ENCODE assay signal across 9 cellular contexts in the genomic region with DNA sequence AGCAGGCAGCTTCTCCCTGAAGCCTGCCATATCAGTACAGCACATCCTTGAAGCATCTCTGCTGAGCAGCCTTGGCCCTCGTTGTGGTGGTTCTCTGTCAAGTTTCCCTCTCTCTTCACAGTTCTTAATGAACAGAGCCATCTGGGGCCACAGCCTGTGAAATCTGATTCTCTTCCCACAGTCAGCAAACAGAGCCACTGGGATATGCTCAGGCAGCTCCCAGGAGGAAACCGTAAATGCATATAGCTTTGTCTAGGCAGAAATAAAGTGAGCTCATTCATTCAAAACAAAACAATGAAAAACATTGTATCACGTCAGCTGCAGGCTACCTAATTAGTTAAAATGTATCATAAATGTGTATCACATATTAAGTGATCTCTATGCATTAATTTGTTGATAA.
DNase-seq lines count a peak whose midpoint lies in the region; ATAC-seq, FAIRE-seq and TF ChIP-seq lines count a peak whose summit lies in the region.
"Had no signal": no experiment of that assay in that cellular context is flagged by ENCODE, and none has a peak within 500 bp of the region (broad histone marks: within the 10 kb centered on the region; RNA-seq: fewer than 3 reads in every experiment).

No MANE protein-coding gene starts in this region.

- no peak for FAIRE-seq in H1 (lab: Jason Lieb, UNC)

- H3K23ac ChIP-seq in H9 (ENCODE audit: insufficient read length, low read depth, low read length) (no peak overlapping the region), H1 (ENCODE audit: insufficient read length) (no peak overlapping the region)

- peaks cover 6 to 7% of the 10 kb centered on the region in 2 experiments; a peak in 3 of 5 replicates for H3K9me3 Mint-ChIP-seq in H9
- H3K9me3 Mint-ChIP-seq in natural killer cell = peaks cover 0 to 5% of the 10 kb centered on the region in 2 donors

- peaks cover 31 to 38% of the 10 kb centered on the region in 2 experiments for H3K4me1 Mint-ChIP-seq in H9
- no peaks in the 10 kb centered on the region for H3K4me1 Mint-ChIP-seq in natural killer cell
- H3K4me1 Mint-ChIP-seq: activated CD4-positive, alpha-beta T cell treated with anti-CD3 and anti-CD28 coated beads for 36 hours had no signal

- H2BK12ac ChIP-seq in H9 (ENCODE audit: insufficient read length, low read depth, low read length) (no peak overlapping the region), H1 (ENCODE audit: low read depth, low read length) (no peak overlapping the region)

- H4K91ac ChIP-seq in H9 (ENCODE audit: insufficient read length, low read depth, low read length) (no peak overlapping the region), H1 (replicated peaks; ENCODE audit: insufficient read length, low read length) (no peak overlapping the region)

- CTCF ChIA-PET in H1 (lab: Charles Lee; ENCODE audit: partially characterized antibody) = interaction anchor here (0.6 to 1.4 kb wide), 5 partner anchors 15 to 644 kb away, joined by 3 to 4 read pairs (median 3); no protein-coding TSS in a partner anchor

- H4K8ac ChIP-seq in H9 (replicated peaks; ENCODE audit: insufficient read length, low read depth, low read length) (no peak overlapping the region), H1 (ENCODE audit: extremely low read depth, insufficient read depth, low read length) (no peak overlapping the region)

- TF ChIP-seq RAD21 in H1 (IDR thresholded peaks at IDR 0.05 in 1 of 2, conservative IDR thresholded peaks at IDR 0.05 in 1 of 2; ENCODE audit: low read depth in 2 of 2, low read length in 2 of 2) = no peak

- H2AFZ ChIP-seq in H9 (ENCODE audit: low read length) = no peak overlapping the region
- H2AFZ ChIP-seq in H1 (ENCODE audit: low read length) = no peak overlapping the region

- H3K4me2 ChIP-seq in H9 (ENCODE audit: insufficient read depth, insufficient read length, low read length) (no peak overlapping the region), H1 (ENCODE audit: insufficient read depth in 1 of 2, low read depth in 2 of 2, low read length in 2 of 2) (no peak overlapping the region; a peak in 1 of 4 replicates)

- no peak for ATAC-seq in natural killer cell
- no peak for ATAC-seq in GM18858 (IDR thresholded peaks at IDR 0.05; ENCODE audit: unreplicated experiment)
- ATAC-seq: activated CD4-positive, alpha-beta T cell treated with anti-CD3 and anti-CD28 coated beads for 36 hours had no signal

- intact Hi-C loops in natural killer cell (cut with micrococcal nuclease) = no loop called here

- H3K36me3 Mint-ChIP-seq in H9 (ENCODE audit: insufficient read depth in 1 of 3, low read depth in 3 of 3) (peaks cover 5 to 8% (median 6%) of the 10 kb centered on the region in 3 experiments; a peak in 5 of 7 replicates), natural killer cell (no peaks in the 10 kb centered on the region)

- no peak overlapping the region for H3K14ac ChIP-seq in H9 (ENCODE audit: insufficient read depth, low read length)
- H3K14ac ChIP-seq in H1 (ENCODE audit: insufficient read length) = no peak overlapping the region

- no peak for TF ChIP-seq POLR2A in H1 (IDR thresholded peaks at IDR 0.05; ENCODE audit: control extremely low read depth in 1 of 2, low read depth in 2 of 2, low read length in 2 of 2)

- H2AK5ac ChIP-seq in H9 (ENCODE audit: insufficient read length, low read length) (no peak overlapping the region), H1 (ENCODE audit: low read depth, low read length) (no peak overlapping the region)

- H3K27me3 ChIP-seq in H9 (ENCODE audit: insufficient read depth, low read length) (no peaks in the 10 kb centered on the region), H1 (replicated peaks in 1 of 4; ENCODE audit: control insufficient read depth in 3 of 4, extremely low read depth in 1 of 4, insufficient read depth in 3 of 4, low read length in 3 of 4) (no peaks in the 10 kb centered on the region)

- no peak overlapping the region for H3K9ac ChIP-seq in H9 (ENCODE audit: extremely low read depth, insufficient read length, low read length)
- no peak overlapping the region; a peak in 2 of 7 replicates for H3K9ac ChIP-seq in H1 (replicated peaks in 1 of 4; ENCODE audit: extremely low read depth in 1 of 4, low read depth in 3 of 4, low read length in 3 of 4)

- no peaks in the 10 kb centered on the region for H3K23me2 ChIP-seq in H9 (ENCODE audit: insufficient read length, low read depth, low read length, poor library complexity, severe bottlenecking)
- no peaks in the 10 kb centered on the region; the same call in 1 of the 2 replicates for H3K23me2 ChIP-seq in H1 (ENCODE audit: low read depth, low read length)

- H4K5ac ChIP-seq in H9 (ENCODE audit: insufficient read length, low read depth, low read length) = no peak overlapping the region
- no peak overlapping the region for H4K5ac ChIP-seq in H1 (ENCODE audit: insufficient read length, low read depth, low read length)

- H3K9me3 ChIP-seq in H9 (ENCODE audit: control insufficient read depth, low read depth, low read length) (peaks cover 5% of the 10 kb centered on the region), H1 (ENCODE audit: insufficient read depth in 2 of 2, low read depth in 1 of 2, low read length in 1 of 2) (peaks cover 0 to 2% of the 10 kb centered on the region in 2 experiments; a peak in 1 of 4 replicates)

- no peaks in the 10 kb centered on the region for H3K79me1 ChIP-seq in H9 (ENCODE audit: insufficient read depth, low read depth, low read length, poor library complexity, severe bottlenecking)
- H3K79me1 ChIP-seq in H1 (ENCODE audit: low read depth, low read length) = no peaks in the 10 kb centered on the region

- no peak overlapping the region for H3T11ph ChIP-seq in H9 (ENCODE audit: low read length)

- H3K27me3 Mint-ChIP-seq in H9 (ENCODE audit: low read depth) (no peaks in the 10 kb centered on the region), natural killer cell (ENCODE audit: low read depth in 2 of 2) (peaks cover 12 to 31% of the 10 kb centered on the region in 2 donors)

- no peak overlapping the region for H2BK5ac ChIP-seq in H9 (ENCODE audit: insufficient read length, low read length)
- peak overlapping the region; percentile 29; the same call in 1 of the 2 replicates for H2BK5ac ChIP-seq in H1 (ENCODE audit: low read depth, low read length)

- TF ChIP-seq EP300 in H1 (IDR thresholded peaks at IDR 0.05; ENCODE audit: borderline replicate concordance in 1 of 2, low read depth in 2 of 2, low read length in 2 of 2) = no peak

- H3K4me1 ChIP-seq in H9 (ENCODE audit: insufficient read depth, low read length) (peaks cover 4% of the 10 kb centered on the region; the same call in 1 of the 2 replicates), H1 (replicated peaks in 1 of 4; ENCODE audit: control insufficient read depth in 3 of 4, insufficient read depth in 4 of 4, low read length in 3 of 4) (peaks cover 0 to 13% (median 8%) of the 10 kb centered on the region in 4 experiments; a peak in 4 of 7 replicates)

- no peak overlapping the region for H2BK120ac ChIP-seq in H9 (ENCODE audit: low read depth, low read length, poor library complexity, severe bottlenecking)
- H2BK120ac ChIP-seq in H1 (replicated peaks; ENCODE audit: low read depth, low read length) = peak overlapping the region; percentile 76

- no peaks in the 10 kb centered on the region for H3K36me3 ChIP-seq in H1 (ENCODE audit: control insufficient read depth in 2 of 4, insufficient read depth in 4 of 4, low read length in 3 of 4)

- no peak overlapping the region for H3K4ac ChIP-seq in H9 (ENCODE audit: low read depth, low read length)
- H3K4ac ChIP-seq in H1 (replicated peaks; ENCODE audit: insufficient read length, low read depth, low read length) = no peak overlapping the region

- H2BK20ac ChIP-seq in H9 (ENCODE audit: low read depth, low read length, poor library complexity, severe bottlenecking) (no peak overlapping the region), H1 (ENCODE audit: low read length) (peak overlapping the region; percentile 4; the same call in 1 of the 2 replicates)

- DNase-seq in H9 (peak; percentile 50), NCI-H2107 (lab: John Stamatoyannopoulos, UW) (peak; percentile 31), H1 (ENCODE audit: low read depth in 1 of 2, low spot score in 2 of 2) (no peak), non-pigmented ciliary epithelial cell (ENCODE audit: low read depth) (peak; percentile 64), UCSD-AML1 (lab: John Stamatoyannopoulos, UW; ENCODE audit: unreplicated experiment) (no peak), MV-4-11 (lab: John Stamatoyannopoulos, UW) (no peak), natural killer cell (no peak)
- DNase-seq: activated CD4-positive, alpha-beta T cell treated with anti-CD3 and anti-CD28 coated beads for 36 hours had no signal

- no CpG with 5 or more reads among the region's 3 CpGs for WGBS in H9 (ENCODE audit: extremely low coverage, insufficient read length, low lambda C conversion rate)
- 56% methylated on average over 3 of the region's 3 CpGs; no CpG with 5 or more reads in 1 of the 2 experiments for WGBS in H1 (ENCODE audit: extremely low coverage in 1 of 2, insufficient coverage in 1 of 2, insufficient read length in 1 of 2, insufficient replicate concordance in 2 of 2, low coverage in 1 of 2, low lambda C conversion rate in 2 of 2, missing lambda C conversion rate in 1 of 2), 2 experiments

- no peak overlapping the region for H3K18ac ChIP-seq in H9 (ENCODE audit: insufficient read length, low read depth, low read length)
- 0 out of 2 replicates have a peak overlapping the region, but pooled peaks have one; percentile 1 for H3K18ac ChIP-seq in H1 (ENCODE audit: extremely low read depth, low read length)

- H3K79me2 ChIP-seq in H9 (ENCODE audit: insufficient read depth, low read length) = no peaks in the 10 kb centered on the region
- H3K79me2 ChIP-seq in H1 (ENCODE audit: control insufficient read depth in 1 of 2, insufficient read depth in 2 of 2, low read length in 2 of 2) = no peaks in the 10 kb centered on the region

- H2BK15ac ChIP-seq in H9 (ENCODE audit: low read depth, low read length) = no peak overlapping the region
- no peak overlapping the region for H2BK15ac ChIP-seq in H1 (ENCODE audit: low read length)

- H3K56ac ChIP-seq in H9 (ENCODE audit: insufficient read length, low read depth, low read length) (no peak overlapping the region), H1 (replicated peaks; ENCODE audit: insufficient read length, low read depth, low read length) (no peak overlapping the region)

- H3K27ac Mint-ChIP-seq in H9 = peak overlapping the region; percentile 48 to 85 (median 60); a peak in 6 of 7 replicates
- no peak overlapping the region for H3K27ac Mint-ChIP-seq in natural killer cell
- H3K27ac Mint-ChIP-seq: activated CD4-positive, alpha-beta T cell treated with anti-CD3 and anti-CD28 coated beads for 36 hours had no signal

- no peak for TF ChIP-seq CTCF in H9 (conservative IDR thresholded peaks at IDR 0.05)
- TF ChIP-seq CTCF in H1 (IDR thresholded peaks at IDR 0.05; ENCODE audit: control extremely low read depth in 1 of 3, insufficient read depth in 1 of 3, low read depth in 1 of 3, low read length in 3 of 3) = no peak
- TF ChIP-seq CTCF in natural killer cell (IDR thresholded peaks at IDR 0.05) = no peak

- H3K27ac ChIP-seq in H9 (ENCODE audit: insufficient read length, low read depth, low read length) (no peak overlapping the region), H1 (ENCODE audit: low read depth, low read length) (0 out of 2 replicates have a peak overlapping the region, but pooled peaks have one; percentile 8)

- POLR2A ChIA-PET in H1 (lab: Charles Lee; ENCODE audit: partially characterized antibody) = no interaction called here

- H3K4me3 ChIP-seq in H1 (ENCODE audit: extremely low read depth in 1 of 4, insufficient read depth in 2 of 4, low read depth in 3 of 4, low read length in 4 of 4) = no peak overlapping the region

- H4K20me1 ChIP-seq in H9 (ENCODE audit: control insufficient read depth, insufficient read depth, insufficient read length) = no peaks in the 10 kb centered on the region
- H4K20me1 ChIP-seq in H1 (replicated peaks in 1 of 2; ENCODE audit: control insufficient read depth in 1 of 2, insufficient read depth in 2 of 2, low read length in 2 of 2) = no peaks in the 10 kb centered on the region

- no peak overlapping the region; a peak in 1 of 5 replicates for H3K4me3 Mint-ChIP-seq in H9
- no peak overlapping the region for H3K4me3 Mint-ChIP-seq in natural killer cell
- H3K4me3 Mint-ChIP-seq: activated CD4-positive, alpha-beta T cell treated with anti-CD3 and anti-CD28 coated beads for 36 hours had no signal

Comparison
In these comparisons a context has a peak if more than half of its experiments do, and no peak if none do; other contexts are left out.
1. DNase-seq: peak in H9 (single experiment), NCI-H2107 (single experiment) and non-pigmented ciliary epithelial cell (single experiment); none in H1 (0 of 2), UCSD-AML1 (single experiment), MV-4-11 (single experiment) and natural killer cell (single experiment).
2. H3K27ac Mint-ChIP-seq: peak in H9 (3 of 3); none in natural killer cell (0 of 2).